In genomic region chr2:136032192-136032591, GRCh38 we compare ENCODE assay signal across 35 cellular contexts.
"Had no signal": no experiment of that assay in that cellular context is flagged by ENCODE, and none has a peak within 500 bp of the region (broad histone marks: within the 10 kb centered on the region; RNA-seq: fewer than 3 reads in every experiment).

No MANE protein-coding gene starts in this region.

- H3K27ac Mint-ChIP-seq: activated CD4-positive, alpha-beta memory T cell treated with anti-CD3 and anti-CD28 coated beads for 36 hours; activated CD4-positive, alpha-beta T cell treated with anti-CD3 and anti-CD28 coated beads for 36 hours; activated CD4-positive, alpha-beta T cell treated with anti-CD3 and anti-CD28 coated beads, Interleukin-2, amount 10 ng/mL, durations not matched to agents 24 days and 14 days; activated CD8-positive, alpha-beta memory T cell treated with anti-CD3 and anti-CD28 coated beads, Interleukin-2, amount 10 ng/mL, durations not matched to agents 7 days and 5 days; activated CD8-positive, alpha-beta T cell treated with anti-CD3 and anti-CD28 coated beads, Interleukin-2, amount 10 ng/mL, durations not matched to agents 7 days and 5 days; activated naive CD4-positive, alpha-beta T cell treated with anti-CD3 and anti-CD28 coated beads for 36 hours; activated naive CD8-positive, alpha-beta T cell treated with anti-CD3 and anti-CD28 coated beads for 36 hours; activated naive CD8-positive, alpha-beta T cell treated with anti-CD3 and anti-CD28 coated beads, Interleukin-2, amount 50 U/mL, for 24 hours; activated T-helper 1 cell treated with anti-CD3 and anti-CD28 coated beads, Interleukin-12 subunit alpha, Interleukin-12 subunit beta, Interleukin-2, Interleukin-4 antibody, amounts not matched to agents 30 ng/mL and 10 ng/mL and 1 ng/mL, durations not matched to agents 14 hours and 24 hours and 36 hours; activated T-helper 2 cell treated with anti-CD3 and anti-CD28 coated beads, Interferon-gamma antibody, Interleukin-2, Interleukin-4, amounts not matched to agents 10 μg/mL and 5 μg/mL and 100 μg/mL, durations not matched to agents 14 hours and 24 hours and 36 hours; dendritic cell treated with granulocyte-macrophage colony-stimulating factor and Interleukin-4, amounts not matched to agents 40 ng/mL and 50 ng/mL, for 4 days; endodermal cell had no signal

- H3K4me3 Mint-ChIP-seq: activated CD4-positive, alpha-beta memory T cell treated with anti-CD3 and anti-CD28 coated beads for 36 hours; activated CD4-positive, alpha-beta T cell treated with anti-CD3 and anti-CD28 coated beads for 36 hours; activated CD4-positive, alpha-beta T cell treated with anti-CD3 and anti-CD28 coated beads, Interleukin-2, amount 10 ng/mL, durations not matched to agents 24 days and 14 days; activated CD8-positive, alpha-beta memory T cell treated with anti-CD3 and anti-CD28 coated beads, Interleukin-2, amount 10 ng/mL, durations not matched to agents 7 days and 5 days; activated CD8-positive, alpha-beta T cell treated with anti-CD3 and anti-CD28 coated beads, Interleukin-2, amount 10 ng/mL, durations not matched to agents 7 days and 5 days; activated naive CD4-positive, alpha-beta T cell treated with anti-CD3 and anti-CD28 coated beads for 36 hours; activated naive CD4-positive, alpha-beta T cell treated with anti-CD3 and anti-CD28 coated beads, Interleukin-2, amount 50 U/mL, for 24 hours; activated naive CD8-positive, alpha-beta T cell treated with anti-CD3 and anti-CD28 coated beads for 36 hours; activated naive CD8-positive, alpha-beta T cell treated with anti-CD3 and anti-CD28 coated beads, Interleukin-2, amount 50 U/mL, for 24 hours; activated T-helper 1 cell treated with anti-CD3 and anti-CD28 coated beads, Interleukin-12 subunit alpha, Interleukin-12 subunit beta, Interleukin-2, Interleukin-4 antibody, amounts not matched to agents 30 ng/mL and 10 ng/mL and 1 ng/mL, durations not matched to agents 14 hours and 24 hours and 36 hours; central memory CD8-positive, alpha-beta T cell; dendritic cell treated with granulocyte-macrophage colony-stimulating factor and Interleukin-4, amounts not matched to agents 40 ng/mL and 50 ng/mL, for 4 days; endodermal cell had no signal

- H3K36me3 Mint-ChIP-seq: activated CD4-positive, alpha-beta memory T cell treated with anti-CD3 and anti-CD28 coated beads for 36 hours; activated CD8-positive, alpha-beta memory T cell treated with anti-CD3 and anti-CD28 coated beads, Interleukin-2, amount 10 ng/mL, durations not matched to agents 7 days and 5 days; activated naive CD4-positive, alpha-beta T cell treated with anti-CD3 and anti-CD28 coated beads, Interleukin-2, amount 50 U/mL, for 24 hours; activated naive CD8-positive, alpha-beta T cell treated with anti-CD3 and anti-CD28 coated beads for 36 hours; brain had no signal

- H3K9me3 Mint-ChIP-seq: activated CD4-positive, alpha-beta memory T cell treated with anti-CD3 and anti-CD28 coated beads for 36 hours; activated naive CD4-positive, alpha-beta T cell treated with anti-CD3 and anti-CD28 coated beads for 36 hours; activated naive CD4-positive, alpha-beta T cell treated with anti-CD3 and anti-CD28 coated beads, Interleukin-2, amount 50 U/mL, for 24 hours; activated naive CD8-positive, alpha-beta T cell treated with anti-CD3 and anti-CD28 coated beads for 36 hours; activated naive CD8-positive, alpha-beta T cell treated with anti-CD3 and anti-CD28 coated beads, Interleukin-2, amount 50 U/mL, for 24 hours; activated T-helper 2 cell treated with anti-CD3 and anti-CD28 coated beads, Interferon-gamma antibody, Interleukin-2, Interleukin-4, amounts not matched to agents 10 μg/mL and 5 μg/mL and 100 μg/mL, durations not matched to agents 14 hours and 24 hours and 36 hours; central memory CD8-positive, alpha-beta T cell; dendritic cell treated with granulocyte-macrophage colony-stimulating factor and Interleukin-4, amounts not matched to agents 40 ng/mL and 50 ng/mL, for 4 days; endodermal cell had no signal

- H3K36me3 ChIP-seq: adrenal gland, breast epithelium, cardiac muscle cell, esophagus muscularis mucosa, gastrocnemius medialis had no signal

- H3K27ac ChIP-seq: adrenal gland, breast epithelium, cardiac muscle cell, coronary artery, esophagus muscularis mucosa, foreskin keratinocyte, gastrocnemius medialis had no signal

- H3K27me3 Mint-ChIP-seq: activated CD4-positive, alpha-beta memory T cell treated with anti-CD3 and anti-CD28 coated beads for 36 hours; activated CD4-positive, alpha-beta T cell treated with anti-CD3 and anti-CD28 coated beads for 36 hours; activated CD8-positive, alpha-beta memory T cell treated with anti-CD3 and anti-CD28 coated beads, Interleukin-2, amount 10 ng/mL, durations not matched to agents 7 days and 5 days; activated naive CD4-positive, alpha-beta T cell treated with anti-CD3 and anti-CD28 coated beads, Interleukin-2, amount 50 U/mL, for 24 hours; brain; central memory CD8-positive, alpha-beta T cell had no signal

- H3K4me1 Mint-ChIP-seq: activated CD4-positive, alpha-beta T cell treated with anti-CD3 and anti-CD28 coated beads for 36 hours; activated CD8-positive, alpha-beta memory T cell treated with anti-CD3 and anti-CD28 coated beads, Interleukin-2, amount 10 ng/mL, durations not matched to agents 7 days and 5 days; central memory CD8-positive, alpha-beta T cell had no signal

- H3K4me1 ChIP-seq: adrenal gland, breast epithelium, foreskin keratinocyte had no signal

- ATAC-seq: activated CD4-positive, alpha-beta T cell treated with anti-CD3 and anti-CD28 coated beads for 36 hours; activated CD8-positive, alpha-beta memory T cell treated with anti-CD3 and anti-CD28 coated beads, Interleukin-2, amount 10 ng/mL, durations not matched to agents 7 days and 5 days; activated CD8-positive, alpha-beta T cell treated with anti-CD3 and anti-CD28 coated beads, Interleukin-2, amount 10 ng/mL, durations not matched to agents 7 days and 5 days; activated naive CD8-positive, alpha-beta T cell treated with anti-CD3 and anti-CD28 coated beads, Interleukin-2, amount 50 U/mL, for 24 hours; foreskin keratinocyte had no signal

- H3K9me3 ChIP-seq: adrenal gland, breast epithelium, esophagus muscularis mucosa, gastrocnemius medialis had no signal

- DNase-seq: activated CD4-positive, alpha-beta memory T cell treated with anti-CD3 and anti-CD28 coated beads for 36 hours; activated CD4-positive, alpha-beta T cell treated with anti-CD3 and anti-CD28 coated beads for 36 hours; activated CD4-positive, alpha-beta T cell treated with anti-CD3 and anti-CD28 coated beads, Interleukin-2, amount 10 ng/mL, durations not matched to agents 24 days and 14 days; activated CD4-positive, CD25-positive, alpha-beta regulatory T cell; activated CD4-positive, CD25-positive, alpha-beta regulatory T cell treated with anti-CD3 and anti-CD28 coated beads, Interleukin-2, amount 50 U/mL, for 72 hours; activated CD8-positive, alpha-beta memory T cell treated with anti-CD3 and anti-CD28 coated beads, Interleukin-2, amount 10 ng/mL, durations not matched to agents 7 days and 5 days; activated CD8-positive, alpha-beta memory T cell treated with anti-CD3 and anti-CD28 coated beads, Interleukin-2, amount 50 U/mL, for 4 hours; activated CD8-positive, alpha-beta T cell treated with anti-CD3 and anti-CD28 coated beads, Interleukin-2, amount 10 ng/mL, durations not matched to agents 7 days and 5 days; activated effector memory CD4-positive, alpha-beta T cell treated with anti-CD3 and anti-CD28 coated beads, Interleukin-2, amount 50 U/mL, for 16 hours; activated naive CD4-positive, alpha-beta T cell treated with anti-CD3 and anti-CD28 coated beads for 36 hours; activated naive CD8-positive, alpha-beta T cell treated with anti-CD3 and anti-CD28 coated beads for 36 hours; activated naive CD8-positive, alpha-beta T cell treated with anti-CD3 and anti-CD28 coated beads, Interleukin-2, amount 50 U/mL, for 24 hours; activated T-cell treated with anti-CD3 and anti-CD28 coated beads, Interleukin-2, amount 50 U/mL, for 1 hour; activated T-cell treated with anti-CD3 and anti-CD28 coated beads, Interleukin-2, amount 50 U/mL, for 48 hours; adrenal gland; amygdala; aorta; dorsolateral prefrontal cortex; effector memory CD4-positive, alpha-beta T cell; endodermal cell; erythroblast; foreskin keratinocyte; gastrocnemius medialis; glutamatergic neuron; T-helper 2 cell had no signal

- H3K27me3 ChIP-seq: adrenal gland, breast epithelium, cardiac muscle cell, dorsolateral prefrontal cortex, esophagus muscularis mucosa, gastrocnemius medialis had no signal

- H3K4me3 ChIP-seq: adrenal gland, breast epithelium, cardiac muscle cell, coronary artery, dorsolateral prefrontal cortex, esophagus muscularis mucosa, gastrocnemius medialis had no signal
